ENCODE assay signal across 15 cellular contexts in genomic region chr11:1582909-1583308, GRCh38. TPM values are rescaled to one million over a fixed set of nuclear protein-coding genes. Genes with fewer than 3 reads are reported as not detected.
"Had no signal": no experiment of that assay in that cellular context is flagged by ENCODE, and none has a peak within 500 bp of the region (broad histone marks: within the 10 kb centered on the region; RNA-seq: fewer than 3 reads in every experiment).

No MANE protein-coding gene starts in this region.

RNA-seq across cellular contexts. Expression of gene KRTAP5-1, which starts 2.2 kb away (rescaled TPM):
- total RNA-seq: stomach, subcutaneous adipose tissue, temporal lobe, testis, thoracic aorta, thyroid gland, tibial nerve, transverse colon, upper lobe of left lung, upper lobe of right lung, ureter, urinary bladder, uterus, vagina had no signal
- polyA plus RNA-seq: thymus, urinary bladder had no signal

RNA-seq across cellular contexts. Expression of gene KRTAP5-2, which starts 15.2 kb away (rescaled TPM):
- total RNA-seq: stomach, subcutaneous adipose tissue, temporal lobe, testis, thoracic aorta, thyroid gland, tibial nerve, transverse colon, upper lobe of left lung, upper lobe of right lung, ureter, urinary bladder, uterus, vagina had no signal
- polyA plus RNA-seq: stomach, urinary bladder had no signal

RNA-seq across cellular contexts. Expression of gene KRTAP5-3, which starts 25.4 kb away (rescaled TPM):
- total RNA-seq: stomach, subcutaneous adipose tissue, temporal lobe, testis, thoracic aorta, thyroid gland, tibial nerve, transverse colon, upper lobe of left lung, upper lobe of right lung, ureter, urinary bladder, uterus, vagina had no signal
- polyA plus RNA-seq: stomach, urinary bladder had no signal

RNA-seq across cellular contexts. Expression of gene KRTAP5-4, which starts 39.0 kb away (rescaled TPM):
- total RNA-seq: stomach, subcutaneous adipose tissue, testis, thoracic aorta, thyroid gland, tibial nerve, transverse colon, upper lobe of left lung, upper lobe of right lung, ureter, urinary bladder, uterus, vagina had no signal
- polyA plus RNA-seq: stomach, thymus, urinary bladder had no signal
